Comparison of ENCODE assay signal across 1 cellular context in the genomic region with DNA sequence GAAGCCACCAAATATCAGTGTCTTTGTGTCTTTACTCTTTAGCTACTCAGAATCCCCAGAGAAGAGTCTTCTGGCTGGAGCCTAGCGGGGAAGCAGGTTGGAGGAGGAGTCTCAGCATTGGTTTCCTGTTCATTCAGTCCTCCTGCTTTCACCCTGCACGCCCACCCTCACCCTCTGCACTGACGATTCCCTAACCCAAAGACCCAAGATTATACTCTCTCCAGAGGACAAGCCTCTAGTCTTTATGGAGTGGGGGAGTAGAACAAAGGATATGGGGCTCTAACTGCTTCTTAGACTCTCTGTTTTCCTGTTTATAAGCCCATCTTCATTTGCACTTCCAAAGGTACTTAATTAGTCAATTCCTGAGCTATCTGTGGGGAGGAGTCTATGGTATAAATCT.
TF ChIP-seq lines count a peak whose summit lies in the region.

No MANE protein-coding gene starts in this region.

TF ChIP-seq in WTC11, 78 proteins besides CTCF, POLR2A, EP300 and RAD21 (continued from another document):
- TF ChIP-seq, protein P1, sequence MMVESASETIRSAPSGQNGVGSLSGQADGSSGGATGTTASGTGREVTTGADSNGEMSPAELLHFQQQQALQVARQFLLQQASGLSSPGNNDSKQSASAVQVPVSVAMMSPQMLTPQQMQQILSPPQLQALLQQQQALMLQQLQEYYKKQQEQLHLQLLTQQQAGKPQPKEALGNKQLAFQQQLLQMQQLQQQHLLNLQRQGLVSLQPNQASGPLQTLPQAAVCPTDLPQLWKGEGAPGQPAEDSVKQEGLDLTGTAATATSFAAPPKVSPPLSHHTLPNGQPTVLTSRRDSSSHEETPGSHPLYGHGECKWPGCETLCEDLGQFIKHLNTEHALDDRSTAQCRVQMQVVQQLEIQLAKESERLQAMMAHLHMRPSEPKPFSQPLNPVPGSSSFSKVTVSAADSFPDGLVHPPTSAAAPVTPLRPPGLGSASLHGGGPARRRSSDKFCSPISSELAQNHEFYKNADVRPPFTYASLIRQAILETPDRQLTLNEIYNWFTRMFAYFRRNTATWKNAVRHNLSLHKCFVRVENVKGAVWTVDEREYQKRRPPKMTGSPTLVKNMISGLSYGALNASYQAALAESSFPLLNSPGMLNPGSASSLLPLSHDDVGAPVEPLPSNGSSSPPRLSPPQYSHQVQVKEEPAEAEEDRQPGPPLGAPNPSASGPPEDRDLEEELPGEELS (CRISPR knock-in tag; IDR thresholded peaks at IDR 0.05) = peak; percentile 67; the same call in 1 of the 2 replicates
- TF ChIP-seq TEAD1 (CRISPR knock-in tag; IDR thresholded peaks at IDR 0.05) (peak; percentile 36; the same call in 1 of the 2 replicates), FOXK1 (CRISPR knock-in tag; IDR thresholded peaks at IDR 0.05) (peak; percentile 45; the same call in 1 of the 2 replicates)
- TF ChIP-seq, protein P2, sequence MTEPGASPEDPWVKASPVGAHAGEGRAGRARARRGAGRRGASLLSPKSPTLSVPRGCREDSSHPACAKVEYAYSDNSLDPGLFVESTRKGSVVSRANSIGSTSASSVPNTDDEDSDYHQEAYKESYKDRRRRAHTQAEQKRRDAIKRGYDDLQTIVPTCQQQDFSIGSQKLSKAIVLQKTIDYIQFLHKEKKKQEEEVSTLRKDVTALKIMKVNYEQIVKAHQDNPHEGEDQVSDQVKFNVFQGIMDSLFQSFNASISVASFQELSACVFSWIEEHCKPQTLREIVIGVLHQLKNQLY (CRISPR knock-in tag; IDR thresholded peaks at IDR 0.05) = no peak
